1 cellular context compared by ENCODE assay signal in the genomic region with DNA sequence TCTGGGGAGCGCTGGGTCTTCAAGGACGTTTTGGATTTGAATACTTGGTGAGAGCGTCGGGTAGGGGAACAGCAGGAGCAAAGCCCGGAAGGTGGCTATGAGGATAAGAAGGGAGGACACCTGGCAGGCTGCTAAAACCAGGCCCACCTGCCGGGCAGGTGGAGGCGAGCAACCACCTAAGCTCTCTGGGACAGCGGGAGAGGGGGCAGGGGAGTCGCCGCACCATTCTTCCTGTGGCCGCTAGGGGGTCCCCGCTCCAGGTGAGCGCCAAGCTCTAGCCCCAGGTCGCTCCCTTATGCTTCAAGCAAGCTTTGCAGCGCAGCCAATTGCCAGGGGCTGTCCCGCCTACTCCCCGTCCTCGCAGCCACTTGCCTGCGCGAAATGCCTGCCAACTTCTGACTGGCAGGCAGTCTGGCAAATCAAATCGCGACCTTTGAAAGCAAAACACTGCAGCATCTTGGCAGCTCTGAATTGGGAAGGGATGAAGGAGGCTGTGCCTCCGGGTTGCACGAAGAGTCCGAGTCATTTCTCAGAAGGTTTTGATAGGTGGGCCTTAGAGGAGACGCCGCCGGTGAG.
TF ChIP-seq lines count a peak whose summit lies in the region.

A gene (plus strand): TSS at position 469 of the 576 bp plus-strand sequence. CDS start 3,746 bp downstream, outside the sequence.

TF ChIP-seq in HepG2, 621 proteins besides CTCF, POLR2A, EP300 and RAD21 (continued from another document and continues in another):
- TF ChIP-seq, protein P1, sequence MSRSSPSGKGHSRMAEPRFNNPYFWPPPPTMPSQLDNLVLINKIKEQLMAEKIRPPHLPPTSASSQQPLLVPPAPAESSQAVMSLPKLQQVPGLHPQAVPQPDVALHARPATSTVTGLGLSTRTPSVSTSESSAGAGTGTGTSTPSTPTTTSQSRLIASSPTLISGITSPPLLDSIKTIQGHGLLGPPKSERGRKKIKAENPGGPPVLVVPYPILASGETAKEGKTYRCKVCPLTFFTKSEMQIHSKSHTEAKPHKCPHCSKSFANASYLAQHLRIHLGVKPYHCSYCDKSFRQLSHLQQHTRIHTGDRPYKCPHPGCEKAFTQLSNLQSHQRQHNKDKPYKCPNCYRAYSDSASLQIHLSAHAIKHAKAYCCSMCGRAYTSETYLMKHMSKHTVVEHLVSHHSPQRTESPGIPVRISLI (CRISPR knock-in tag; IDR thresholded peaks at IDR 0.05; ENCODE audit: borderline replicate concordance) = no peak; the same call in 1 of the 2 replicates
- TF ChIP-seq, protein P2, sequence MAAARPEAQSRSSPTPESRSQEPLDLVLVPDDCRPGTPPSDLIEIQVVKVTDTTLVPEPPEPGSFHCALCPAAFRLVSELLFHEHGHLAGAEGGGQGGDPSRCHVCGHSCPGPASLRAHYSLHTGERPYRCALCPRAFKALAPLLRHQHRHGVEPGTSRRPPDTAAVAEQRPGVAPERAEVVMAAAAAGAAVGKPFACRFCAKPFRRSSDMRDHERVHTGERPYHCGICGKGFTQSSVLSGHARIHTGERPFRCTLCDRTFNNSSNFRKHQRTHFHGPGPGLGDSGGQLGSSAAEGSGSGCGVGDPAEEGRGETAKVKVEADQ (CRISPR knock-in tag; IDR thresholded peaks at IDR 0.05; ENCODE audit: borderline replicate concordance) = peak; percentile 49; the same call in 1 of the 2 replicates
- TF ChIP-seq CEBPG (CRISPR knock-in tag; IDR thresholded peaks at IDR 0.05) (no peak), ARNT (IDR thresholded peaks at IDR 0.05) (no peak), ZNF101 (CRISPR knock-in tag; IDR thresholded peaks at IDR 0.05; ENCODE audit: borderline replicate concordance, low read depth) (no peak), EED (CRISPR knock-in tag; IDR thresholded peaks at IDR 0.05) (no peak), ZNF839 (CRISPR knock-in tag; IDR thresholded peaks at IDR 0.05; ENCODE audit: borderline replicate concordance) (no peak), ZNF33A (CRISPR knock-in tag; IDR thresholded peaks at IDR 0.05; ENCODE audit: borderline replicate concordance) (no peak), SP4 (CRISPR knock-in tag; IDR thresholded peaks at IDR 0.05) (0 out of 2 replicates have a peak, but pooled peaks have one; percentile 2), ZNF124 (CRISPR knock-in tag; IDR thresholded peaks at IDR 0.05) (no peak; the same call in 1 of the 2 replicates), CHD2 (IDR thresholded peaks at IDR 0.05; ENCODE audit: low read depth, low read length) (peak; percentile 60; the same call in 1 of the 2 replicates), ZNF781 (CRISPR knock-in tag; IDR thresholded peaks at IDR 0.05; ENCODE audit: borderline replicate concordance, not compliant biosample characterization) (no peak), ZNF343 (CRISPR knock-in tag; IDR thresholded peaks at IDR 0.05) (no peak), ZNF30 (CRISPR knock-in tag; IDR thresholded peaks at IDR 0.05) (no peak), SMAD3 (CRISPR knock-in tag; IDR thresholded peaks at IDR 0.05) (0 out of 2 replicates have a peak, but pooled peaks have one; percentile 20), ZNF367 (CRISPR knock-in tag; IDR thresholded peaks at IDR 0.05; ENCODE audit: borderline replicate concordance) (no peak), ZNF569 (CRISPR knock-in tag; IDR thresholded peaks at IDR 0.05; ENCODE audit: borderline replicate concordance) (no peak), RNF2 (conservative IDR thresholded peaks at IDR 0.05; ENCODE audit: low read depth) (peak; percentile 40; the same call in 1 of the 2 replicates), HOXA5 (CRISPR knock-in tag; IDR thresholded peaks at IDR 0.05) (no peak), REXO4 (CRISPR knock-in tag; IDR thresholded peaks at IDR 0.05; ENCODE audit: borderline replicate concordance) (no peak), PHF8 (CRISPR knock-in tag; IDR thresholded peaks at IDR 0.05) (peak; percentile 52), PCBP1 (IDR thresholded peaks at IDR 0.05; ENCODE audit: borderline replicate concordance, low read depth, low read length) (no peak), ZNF121 (CRISPR knock-in tag; IDR thresholded peaks at IDR 0.05) (no peak), ZNF607 (CRISPR knock-in tag; IDR thresholded peaks at IDR 0.05; ENCODE audit: borderline replicate concordance) (no peak), TCF7L2 (IDR thresholded peaks at IDR 0.05; ENCODE audit: low read depth, low read length) (no peak), ZNF572 (CRISPR knock-in tag; IDR thresholded peaks at IDR 0.05) (0 out of 2 replicates have a peak, but pooled peaks have one; percentile 22), ZNF326 (CRISPR knock-in tag; IDR thresholded peaks at IDR 0.05; ENCODE audit: borderline replicate concordance) (no peak), ZNF24 (IDR thresholded peaks at IDR 0.05) (no peak), CEBPB (IDR thresholded peaks at IDR 0.05; ENCODE audit: borderline replicate concordance, low read depth, low read length) (no peak), CREM (IDR thresholded peaks at IDR 0.05) (peak; percentile 42), CREM (CRISPR knock-in tag; IDR thresholded peaks at IDR 0.05) (no peak), ZNF383 (CRISPR knock-in tag; IDR thresholded peaks at IDR 0.05; ENCODE audit: borderline replicate concordance) (no peak), KLF16 (CRISPR knock-in tag; IDR thresholded peaks at IDR 0.05) (peak in 1 of 2 experiments; percentile 60; a peak in 1 of 4 replicates)
- TF ChIP-seq, protein P3, sequence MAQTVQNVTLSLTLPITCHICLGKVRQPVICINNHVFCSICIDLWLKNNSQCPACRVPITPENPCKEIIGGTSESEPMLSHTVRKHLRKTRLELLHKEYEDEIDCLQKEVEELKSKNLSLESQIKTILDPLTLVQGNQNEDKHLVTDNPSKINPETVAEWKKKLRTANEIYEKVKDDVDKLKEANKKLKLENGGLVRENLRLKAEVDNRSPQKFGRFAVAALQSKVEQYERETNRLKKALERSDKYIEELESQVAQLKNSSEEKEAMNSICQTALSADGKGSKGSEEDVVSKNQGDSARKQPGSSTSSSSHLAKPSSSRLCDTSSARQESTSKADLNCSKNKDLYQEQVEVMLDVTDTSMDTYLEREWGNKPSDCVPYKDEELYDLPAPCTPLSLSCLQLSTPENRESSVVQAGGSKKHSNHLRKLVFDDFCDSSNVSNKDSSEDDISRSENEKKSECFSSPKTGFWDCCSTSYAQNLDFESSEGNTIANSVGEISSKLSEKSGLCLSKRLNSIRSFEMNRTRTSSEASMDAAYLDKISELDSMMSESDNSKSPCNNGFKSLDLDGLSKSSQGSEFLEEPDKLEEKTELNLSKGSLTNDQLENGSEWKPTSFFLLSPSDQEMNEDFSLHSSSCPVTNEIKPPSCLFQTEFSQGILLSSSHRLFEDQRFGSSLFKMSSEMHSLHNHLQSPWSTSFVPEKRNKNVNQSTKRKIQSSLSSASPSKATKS (CRISPR knock-in tag; IDR thresholded peaks at IDR 0.05) = no peak
- TF ChIP-seq, protein P4, sequence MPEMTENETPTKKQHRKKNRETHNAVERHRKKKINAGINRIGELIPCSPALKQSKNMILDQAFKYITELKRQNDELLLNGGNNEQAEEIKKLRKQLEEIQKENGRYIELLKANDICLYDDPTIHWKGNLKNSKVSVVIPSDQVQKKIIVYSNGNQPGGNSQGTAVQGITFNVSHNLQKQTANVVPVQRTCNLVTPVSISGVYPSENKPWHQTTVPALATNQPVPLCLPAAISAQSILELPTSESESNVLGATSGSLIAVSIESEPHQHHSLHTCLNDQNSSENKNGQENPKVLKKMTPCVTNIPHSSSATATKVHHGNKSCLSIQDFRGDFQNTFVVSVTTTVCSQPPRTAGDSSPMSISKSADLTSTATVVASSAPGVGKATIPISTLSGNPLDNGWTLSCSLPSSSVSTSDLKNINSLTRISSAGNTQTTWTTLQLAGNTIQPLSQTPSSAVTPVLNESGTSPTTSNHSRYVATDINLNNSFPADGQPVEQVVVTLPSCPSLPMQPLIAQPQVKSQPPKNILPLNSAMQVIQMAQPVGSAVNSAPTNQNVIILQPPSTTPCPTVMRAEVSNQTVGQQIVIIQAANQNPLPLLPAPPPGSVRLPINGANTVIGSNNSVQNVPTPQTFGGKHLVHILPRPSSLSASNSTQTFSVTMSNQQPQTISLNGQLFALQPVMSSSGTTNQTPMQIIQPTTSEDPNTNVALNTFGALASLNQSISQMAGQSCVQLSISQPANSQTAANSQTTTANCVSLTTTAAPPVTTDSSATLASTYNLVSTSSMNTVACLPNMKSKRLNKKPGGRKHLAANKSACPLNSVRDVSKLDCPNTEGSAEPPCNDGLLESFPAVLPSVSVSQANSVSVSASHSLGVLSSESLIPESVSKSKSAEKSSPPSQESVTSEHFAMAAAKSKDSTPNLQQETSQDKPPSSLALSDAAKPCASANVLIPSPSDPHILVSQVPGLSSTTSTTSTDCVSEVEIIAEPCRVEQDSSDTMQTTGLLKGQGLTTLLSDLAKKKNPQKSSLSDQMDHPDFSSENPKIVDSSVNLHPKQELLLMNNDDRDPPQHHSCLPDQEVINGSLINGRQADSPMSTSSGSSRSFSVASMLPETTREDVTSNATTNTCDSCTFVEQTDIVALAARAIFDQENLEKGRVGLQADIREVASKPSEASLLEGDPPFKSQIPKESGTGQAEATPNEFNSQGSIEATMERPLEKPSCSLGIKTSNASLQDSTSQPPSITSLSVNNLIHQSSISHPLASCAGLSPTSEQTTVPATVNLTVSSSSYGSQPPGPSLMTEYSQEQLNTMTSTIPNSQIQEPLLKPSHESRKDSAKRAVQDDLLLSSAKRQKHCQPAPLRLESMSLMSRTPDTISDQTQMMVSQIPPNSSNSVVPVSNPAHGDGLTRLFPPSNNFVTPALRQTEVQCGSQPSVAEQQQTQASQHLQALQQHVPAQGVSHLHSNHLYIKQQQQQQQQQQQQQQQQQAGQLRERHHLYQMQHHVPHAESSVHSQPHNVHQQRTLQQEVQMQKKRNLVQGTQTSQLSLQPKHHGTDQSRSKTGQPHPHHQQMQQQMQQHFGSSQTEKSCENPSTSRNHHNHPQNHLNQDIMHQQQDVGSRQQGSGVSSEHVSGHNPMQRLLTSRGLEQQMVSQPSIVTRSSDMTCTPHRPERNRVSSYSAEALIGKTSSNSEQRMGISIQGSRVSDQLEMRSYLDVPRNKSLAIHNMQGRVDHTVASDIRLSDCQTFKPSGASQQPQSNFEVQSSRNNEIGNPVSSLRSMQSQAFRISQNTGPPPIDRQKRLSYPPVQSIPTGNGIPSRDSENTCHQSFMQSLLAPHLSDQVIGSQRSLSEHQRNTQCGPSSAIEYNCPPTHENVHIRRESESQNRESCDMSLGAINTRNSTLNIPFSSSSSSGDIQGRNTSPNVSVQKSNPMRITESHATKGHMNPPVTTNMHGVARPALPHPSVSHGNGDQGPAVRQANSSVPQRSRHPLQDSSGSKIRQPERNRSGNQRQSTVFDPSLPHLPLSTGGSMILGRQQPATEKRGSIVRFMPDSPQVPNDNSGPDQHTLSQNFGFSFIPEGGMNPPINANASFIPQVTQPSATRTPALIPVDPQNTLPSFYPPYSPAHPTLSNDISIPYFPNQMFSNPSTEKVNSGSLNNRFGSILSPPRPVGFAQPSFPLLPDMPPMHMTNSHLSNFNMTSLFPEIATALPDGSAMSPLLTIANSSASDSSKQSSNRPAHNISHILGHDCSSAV (CRISPR knock-in tag; IDR thresholded peaks at IDR 0.05; ENCODE audit: borderline replicate concordance) = no peak
- TF ChIP-seq, protein P5, sequence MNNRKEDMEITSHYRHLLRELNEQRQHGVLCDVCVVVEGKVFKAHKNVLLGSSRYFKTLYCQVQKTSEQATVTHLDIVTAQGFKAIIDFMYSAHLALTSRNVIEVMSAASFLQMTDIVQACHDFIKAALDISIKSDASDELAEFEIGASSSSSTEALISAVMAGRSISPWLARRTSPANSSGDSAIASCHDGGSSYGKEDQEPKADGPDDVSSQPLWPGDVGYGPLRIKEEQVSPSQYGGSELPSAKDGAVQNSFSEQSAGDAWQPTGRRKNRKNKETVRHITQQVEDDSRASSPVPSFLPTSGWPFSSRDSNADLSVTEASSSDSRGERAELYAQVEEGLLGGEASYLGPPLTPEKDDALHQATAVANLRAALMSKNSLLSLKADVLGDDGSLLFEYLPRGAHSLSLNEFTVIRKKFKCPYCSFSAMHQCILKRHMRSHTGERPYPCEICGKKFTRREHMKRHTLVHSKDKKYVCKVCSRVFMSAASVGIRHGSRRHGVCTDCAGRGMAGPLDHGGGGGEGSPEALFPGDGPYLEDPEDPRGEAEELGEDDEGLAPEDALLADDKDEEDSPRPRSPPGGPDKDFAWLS (CRISPR knock-in tag; IDR thresholded peaks at IDR 0.05; ENCODE audit: borderline replicate concordance) = no peak
- TF ChIP-seq, protein P6, sequence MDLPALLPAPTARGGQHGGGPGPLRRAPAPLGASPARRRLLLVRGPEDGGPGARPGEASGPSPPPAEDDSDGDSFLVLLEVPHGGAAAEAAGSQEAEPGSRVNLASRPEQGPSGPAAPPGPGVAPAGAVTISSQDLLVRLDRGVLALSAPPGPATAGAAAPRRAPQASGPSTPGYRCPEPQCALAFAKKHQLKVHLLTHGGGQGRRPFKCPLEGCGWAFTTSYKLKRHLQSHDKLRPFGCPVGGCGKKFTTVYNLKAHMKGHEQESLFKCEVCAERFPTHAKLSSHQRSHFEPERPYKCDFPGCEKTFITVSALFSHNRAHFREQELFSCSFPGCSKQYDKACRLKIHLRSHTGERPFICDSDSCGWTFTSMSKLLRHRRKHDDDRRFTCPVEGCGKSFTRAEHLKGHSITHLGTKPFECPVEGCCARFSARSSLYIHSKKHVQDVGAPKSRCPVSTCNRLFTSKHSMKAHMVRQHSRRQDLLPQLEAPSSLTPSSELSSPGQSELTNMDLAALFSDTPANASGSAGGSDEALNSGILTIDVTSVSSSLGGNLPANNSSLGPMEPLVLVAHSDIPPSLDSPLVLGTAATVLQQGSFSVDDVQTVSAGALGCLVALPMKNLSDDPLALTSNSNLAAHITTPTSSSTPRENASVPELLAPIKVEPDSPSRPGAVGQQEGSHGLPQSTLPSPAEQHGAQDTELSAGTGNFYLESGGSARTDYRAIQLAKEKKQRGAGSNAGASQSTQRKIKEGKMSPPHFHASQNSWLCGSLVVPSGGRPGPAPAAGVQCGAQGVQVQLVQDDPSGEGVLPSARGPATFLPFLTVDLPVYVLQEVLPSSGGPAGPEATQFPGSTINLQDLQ (CRISPR knock-in tag; IDR thresholded peaks at IDR 0.05) = no peak
- TF ChIP-seq, protein P7, sequence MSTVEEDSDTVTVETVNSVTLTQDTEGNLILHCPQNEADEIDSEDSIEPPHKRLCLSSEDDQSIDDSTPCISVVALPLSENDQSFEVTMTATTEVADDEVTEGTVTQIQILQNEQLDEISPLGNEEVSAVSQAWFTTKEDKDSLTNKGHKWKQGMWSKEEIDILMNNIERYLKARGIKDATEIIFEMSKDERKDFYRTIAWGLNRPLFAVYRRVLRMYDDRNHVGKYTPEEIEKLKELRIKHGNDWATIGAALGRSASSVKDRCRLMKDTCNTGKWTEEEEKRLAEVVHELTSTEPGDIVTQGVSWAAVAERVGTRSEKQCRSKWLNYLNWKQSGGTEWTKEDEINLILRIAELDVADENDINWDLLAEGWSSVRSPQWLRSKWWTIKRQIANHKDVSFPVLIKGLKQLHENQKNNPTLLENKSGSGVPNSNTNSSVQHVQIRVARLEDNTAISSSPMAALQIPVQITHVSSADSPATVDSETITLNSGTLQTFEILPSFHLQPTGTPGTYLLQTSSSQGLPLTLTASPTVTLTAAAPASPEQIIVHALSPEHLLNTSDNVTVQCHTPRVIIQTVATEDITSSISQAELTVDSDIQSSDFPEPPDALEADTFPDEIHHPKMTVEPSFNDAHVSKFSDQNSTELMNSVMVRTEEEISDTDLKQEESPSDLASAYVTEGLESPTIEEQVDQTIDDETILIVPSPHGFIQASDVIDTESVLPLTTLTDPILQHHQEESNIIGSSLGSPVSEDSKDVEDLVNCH (CRISPR knock-in tag; IDR thresholded peaks at IDR 0.05) = no peak
